2 cellular contexts compared by ENCODE assay signal in genomic region chr1:1535298-1535988, GRCh38.
A peak's percentile ranks its signal among the peaks of the same experiment; 100 is the strongest.
TF ChIP-seq lines count a peak whose summit lies in the region.

No MANE protein-coding gene starts in this region.

TF ChIP-seq in HEK293, 187 proteins besides CTCF, POLR2A, EP300 and RAD21:
- TF ChIP-seq GLIS2 (tag by site-specific recombination; IDR thresholded peaks at IDR 0.05) (no peak), ZNF148 (tag by site-specific recombination; IDR thresholded peaks at IDR 0.05; ENCODE audit: borderline replicate concordance) (no peak), ZNF560 (tag by site-specific recombination; IDR thresholded peaks at IDR 0.05; ENCODE audit: borderline replicate concordance) (no peak), KLF8 (tag by site-specific recombination; IDR thresholded peaks at IDR 0.05) (0 out of 2 replicates have a peak, but pooled peaks have one; percentile 22), ZNF146 (tag by site-specific recombination; IDR thresholded peaks at IDR 0.05) (no peak), ZNF791 (tag by site-specific recombination; IDR thresholded peaks at IDR 0.05) (no peak), PATZ1 (tag by site-specific recombination; IDR thresholded peaks at IDR 0.05) (no peak), ZNF335 (tag by site-specific recombination; conservative IDR thresholded peaks at IDR 0.05) (no peak), ZBTB44 (tag by site-specific recombination; IDR thresholded peaks at IDR 0.05) (no peak), ZFHX2 (tag by site-specific recombination; conservative IDR thresholded peaks at IDR 0.05) (peak; percentile 39; the same call in 1 of the 2 replicates), EGR2 (tag by site-specific recombination; IDR thresholded peaks at IDR 0.05; ENCODE audit: low read depth) (peak; percentile 30; the same call in 1 of the 2 replicates), ZNF398 (tag by site-specific recombination; IDR thresholded peaks at IDR 0.05) (no peak), YY1 (tag by site-specific recombination; IDR thresholded peaks at IDR 0.05) (no peak)
TF ChIP-seq in HEK293: peak in this region for 3.

TF ChIP-seq in HepG2, 621 proteins besides CTCF, POLR2A, EP300 and RAD21:
- TF ChIP-seq ZNF878 (CRISPR knock-in tag; IDR thresholded peaks at IDR 0.05) (no peak), HNRNPK (IDR thresholded peaks at IDR 0.05; ENCODE audit: low read depth, low read length, poor library complexity, severe bottlenecking) (peak; percentile 1), AGO2 (optimal IDR thresholded peaks at IDR 0.05; ENCODE audit: low read depth, low read length) (peak; percentile 85)
